ENCODE assay signal across 20 cellular contexts in genomic region chr17:82561429-82562035, GRCh38. TPM values are rescaled to one million over a fixed set of nuclear protein-coding genes. Genes with fewer than 3 reads are reported as not detected.
DNase-seq lines count a peak whose midpoint lies in the region; ATAC-seq and TF ChIP-seq lines count a peak whose summit lies in the region.
"Had no signal": no experiment of that assay in that cellular context is flagged by ENCODE, and none has a peak within 500 bp of the region (broad histone marks: within the 10 kb centered on the region; RNA-seq: fewer than 3 reads in every experiment).

No MANE protein-coding gene starts in this region.

- 93% methylated on average over 31 of the region's 31 CpGs for WGBS in ectodermal cell, 2 experiments
- 89% methylated on average over 30 of the region's 31 CpGs for WGBS in esophagus muscularis mucosa

- H3F3A ChIP-seq in neural progenitor cell (ENCODE audit: low read depth) = no peaks in the 10 kb centered on the region

- H3K4me2 ChIP-seq in neural progenitor cell = no peak overlapping the region
- H3K4me2 ChIP-seq: hepatocyte had no signal

- H3K36me3 ChIP-seq in CD4-positive, CD25-positive, alpha-beta regulatory T cell (ENCODE audit: control insufficient read depth, insufficient read depth, low read length) = peaks cover 25% of the 10 kb centered on the region
- H3K36me3 ChIP-seq in ectodermal cell (ENCODE audit: control insufficient read depth, insufficient read depth, low read length) = no peaks in the 10 kb centered on the region
- peaks cover 8% of the 10 kb centered on the region for H3K36me3 ChIP-seq in neural progenitor cell
- peaks cover 0 to 30% (median 17%) of the 10 kb centered on the region in 4 donors for H3K36me3 ChIP-seq in esophagus muscularis mucosa

- H3K4me1 ChIP-seq in CD4-positive, CD25-positive, alpha-beta regulatory T cell (ENCODE audit: control insufficient read depth, insufficient read depth, low read length, poor library complexity, severe bottlenecking) = no peaks in the 10 kb centered on the region
- H3K4me1 ChIP-seq in ectodermal cell (ENCODE audit: control insufficient read depth, insufficient read depth, low read length) (no peaks in the 10 kb centered on the region), neural progenitor cell (peaks cover 3% of the 10 kb centered on the region), esophagus muscularis mucosa (peaks cover 33 to 81% (median 62%) of the 10 kb centered on the region in 4 donors)

- H3K4me1 Mint-ChIP-seq in CD4-positive, CD25-positive, alpha-beta regulatory T cell = peaks cover 0 to 46% (median 9%) of the 10 kb centered on the region in 4 donors
- peaks cover 25% of the 10 kb centered on the region for H3K4me1 Mint-ChIP-seq in neural progenitor cell

- peak overlapping the region in 2 of 3 donors; percentile 5 to 36 for H3K27ac Mint-ChIP-seq in CD4-positive, CD25-positive, alpha-beta regulatory T cell
- H3K27ac Mint-ChIP-seq in neural progenitor cell = peak overlapping the region; percentile 70

- peak overlapping the region in 1 of 4 donors; percentile 29 for H3K4me3 Mint-ChIP-seq in CD4-positive, CD25-positive, alpha-beta regulatory T cell
- no peak overlapping the region for H3K4me3 Mint-ChIP-seq in neural progenitor cell

- no peak for TF ChIP-seq EP300 in esophagus muscularis mucosa (IDR thresholded peaks at IDR 0.05)

- no peak for TF ChIP-seq CTCF in RWPE1 (conservative IDR thresholded peaks at IDR 0.05; ENCODE audit: low read depth)
- TF ChIP-seq CTCF in neural progenitor cell (IDR thresholded peaks at IDR 0.05) = no peak
- TF ChIP-seq CTCF in esophagus muscularis mucosa (IDR thresholded peaks at IDR 0.05) = no peak

- H3K27me3 ChIP-seq in CD4-positive, CD25-positive, alpha-beta regulatory T cell (ENCODE audit: control insufficient read depth, insufficient read depth, low read length) = no peaks in the 10 kb centered on the region
- H3K27me3 ChIP-seq in ectodermal cell (ENCODE audit: control insufficient read depth, insufficient read depth, low read length, poor library complexity, severe bottlenecking) (no peaks in the 10 kb centered on the region), neural progenitor cell (no peaks in the 10 kb centered on the region), esophagus muscularis mucosa (no peaks in the 10 kb centered on the region)
- H3K27me3 ChIP-seq: hepatocyte had no signal

- no peak overlapping the region for H3K9ac ChIP-seq in neural progenitor cell

- peaks cover 92% of the 10 kb centered on the region for H4K20me1 ChIP-seq in neural progenitor cell (ENCODE audit: low read depth)

- H3K79me2 ChIP-seq in neural progenitor cell (ENCODE audit: low read depth) = peaks cover 99% of the 10 kb centered on the region

- H3K9me3 ChIP-seq in CD4-positive, CD25-positive, alpha-beta regulatory T cell (ENCODE audit: control insufficient read depth in 2 of 2, low read length in 2 of 2) = no peaks in the 10 kb centered on the region
- no peaks in the 10 kb centered on the region for H3K9me3 ChIP-seq in ectodermal cell (ENCODE audit: control insufficient read depth, low read length)
- H3K9me3 ChIP-seq in neural progenitor cell (ENCODE audit: low read depth) = no peaks in the 10 kb centered on the region
- H3K9me3 ChIP-seq in esophagus muscularis mucosa = no peaks in the 10 kb centered on the region
- H3K9me3 ChIP-seq: mucosa of descending colon had no signal

- no peaks in the 10 kb centered on the region for H3K27me3 Mint-ChIP-seq in CD4-positive, CD25-positive, alpha-beta regulatory T cell
- H3K27me3 Mint-ChIP-seq in neural progenitor cell (ENCODE audit: insufficient read depth, low read depth) = no peaks in the 10 kb centered on the region

- no peak overlapping the region for H3K27ac ChIP-seq in CD4-positive, CD25-positive, alpha-beta regulatory T cell (ENCODE audit: insufficient read depth, low read length, poor library complexity, severe bottlenecking)
- H3K27ac ChIP-seq in RWPE1 = peak overlapping the region; percentile 23
- H3K27ac ChIP-seq in ectodermal cell (ENCODE audit: insufficient read depth, low read depth, low read length, poor library complexity, severe bottlenecking) = peak overlapping the region; percentile 26
- H3K27ac ChIP-seq in neural progenitor cell = no peak overlapping the region
- no peak overlapping the region for H3K27ac ChIP-seq in esophagus muscularis mucosa (replicated peaks in 1 of 4)
- H3K27ac ChIP-seq: hepatocyte had no signal

- no peak overlapping the region for H2AFZ ChIP-seq in neural progenitor cell (replicated peaks)
- H2AFZ ChIP-seq: hepatocyte had no signal

- peaks cover 7% of the 10 kb centered on the region for H3K36me3 Mint-ChIP-seq in CD4-positive, CD25-positive, alpha-beta regulatory T cell
- peaks cover 7% of the 10 kb centered on the region for H3K36me3 Mint-ChIP-seq in neural progenitor cell

- no peak for TF ChIP-seq POLR2A in esophagus muscularis mucosa (IDR thresholded peaks at IDR 0.05; ENCODE audit: low read depth)

- CTCF ChIA-PET in RWPE1 (lab: Yijun Ruan, JAX) = no interaction called here

- H3K9me3 Mint-ChIP-seq in CD4-positive, CD25-positive, alpha-beta regulatory T cell = no peaks in the 10 kb centered on the region
- no peaks in the 10 kb centered on the region for H3K9me3 Mint-ChIP-seq in neural progenitor cell

- POLR2A ChIA-PET in RWPE1 (lab: Yijun Ruan, JAX; ENCODE audit: low non-redundant PET) = no interaction called here

- no peak for ATAC-seq in CD4-positive, CD25-positive, alpha-beta regulatory T cell (ENCODE audit: low read depth in 2 of 2)
- no peak for ATAC-seq in GM21786 (IDR thresholded peaks at IDR 0.05; ENCODE audit: unreplicated experiment)
- ATAC-seq: GM12878, left cardiac atrium, mucosa of descending colon had no signal

- no peak overlapping the region for H3K4me3 ChIP-seq in CD4-positive, CD25-positive, alpha-beta regulatory T cell (ENCODE audit: low read depth, low read length)
- H3K4me3 ChIP-seq in ectodermal cell (ENCODE audit: insufficient read depth, low read depth, low read length) (no peak overlapping the region), neural progenitor cell (no peak overlapping the region), esophagus muscularis mucosa (no peak overlapping the region)
- H3K4me3 ChIP-seq: GM12878, hepatocyte, mucosa of descending colon had no signal

- DNase-seq in CD4-positive, CD25-positive, alpha-beta regulatory T cell = no peak
- DNase-seq in RWPE1 (ENCODE audit: low spot score) (no peak), neural progenitor cell (ENCODE audit: low spot score) (no peak), esophagus muscularis mucosa (ENCODE audit: extremely low spot score) (no peak), epidermal melanocyte (ENCODE audit: insufficient read length, low spot score) (no peak)
- no peak for DNase-seq in stimulated activated naive CD4-positive, alpha-beta T cell treated with Interleukin-2 at 50 U/mL for 16 hours (lab: John Stamatoyannopoulos, UW)
- DNase-seq: activated naive CD4-positive, alpha-beta T cell treated with Interleukin-2 at 50 U/mL for 16 hours; effector CD4-positive, alpha-beta T cell; GDM1; left cardiac atrium; mucosa of descending colon; NCI-H1930; occipital lobe; SHP77; stimulated activated CD4-positive, alpha-beta T cell treated with anti-CD3 and anti-CD28 coated beads, Interleukin-2, amount 100 ng/mL, for 24 hours; T-helper 2 cell had no signal

- intact Hi-C loops in esophagus muscularis mucosa (cut with DNase I) = no loop called here

RNA-seq across cellular contexts. Expression of gene FOXK2, which starts 42.0 kb away (rescaled TPM):
- total RNA-seq in CD4-positive, CD25-positive, alpha-beta regulatory T cell = 55.6 TPM
- 1 to 10 TPM; 2.2 to 4.9 (median 3.8) TPM for polyA plus RNA-seq in CD4-positive, CD25-positive, alpha-beta regulatory T cell
- 60.9 TPM for polyA plus RNA-seq in ectodermal cell (2013, experiment 1 of 4)
- polyA plus RNA-seq in ectodermal cell (2013, experiment 2 of 4) = 59.8 TPM
- 40.7 TPM for polyA plus RNA-seq in ectodermal cell (2013, experiment 3 of 4)
- polyA plus RNA-seq in ectodermal cell (2013, experiment 4 of 4) = 45.0 TPM
- total RNA-seq in neural progenitor cell (ENCODE audit: low replicate concordance) (28.1 and 45.9 TPM in 2 replicates), esophagus muscularis mucosa (10 to 100 TPM; 27.0 to 51.6 (median 45.3) TPM)

Comparison
In these comparisons a context has a peak if more than half of its experiments do, and no peak if none do; other contexts are left out.
1. H3K27ac ChIP-seq: peak in RWPE1 (single experiment) and ectodermal cell (single experiment); none in CD4-positive, CD25-positive, alpha-beta regulatory T cell (single experiment), neural progenitor cell (single experiment) and esophagus muscularis mucosa (0 of 4).